1 cellular context compared by ENCODE assay signal in the genomic region with DNA sequence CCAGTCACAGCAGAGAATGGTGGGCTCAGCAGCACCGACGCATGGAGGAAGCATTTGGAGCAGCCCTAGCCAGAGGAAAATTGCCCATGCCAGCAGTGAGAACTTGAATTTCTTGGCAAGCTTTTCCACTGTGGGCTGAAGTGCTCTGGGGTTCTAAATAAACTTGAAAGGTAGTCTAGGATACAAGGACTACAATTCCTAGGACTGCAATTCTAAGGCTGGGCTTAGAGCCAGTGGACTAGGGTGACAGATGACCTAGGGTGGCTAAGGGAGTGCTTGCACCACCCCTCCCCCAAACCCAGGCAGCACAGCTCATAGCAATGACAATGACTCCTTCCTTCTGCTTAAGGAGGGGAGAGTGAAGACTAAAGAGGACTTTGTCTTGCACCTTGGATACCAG.
TF ChIP-seq lines count a peak whose summit lies in the region.

No MANE protein-coding gene starts in this region.

TF ChIP-seq in H1, 55 proteins besides CTCF, POLR2A, EP300 and RAD21 (continued from another document):
- TF ChIP-seq, protein P1, sequence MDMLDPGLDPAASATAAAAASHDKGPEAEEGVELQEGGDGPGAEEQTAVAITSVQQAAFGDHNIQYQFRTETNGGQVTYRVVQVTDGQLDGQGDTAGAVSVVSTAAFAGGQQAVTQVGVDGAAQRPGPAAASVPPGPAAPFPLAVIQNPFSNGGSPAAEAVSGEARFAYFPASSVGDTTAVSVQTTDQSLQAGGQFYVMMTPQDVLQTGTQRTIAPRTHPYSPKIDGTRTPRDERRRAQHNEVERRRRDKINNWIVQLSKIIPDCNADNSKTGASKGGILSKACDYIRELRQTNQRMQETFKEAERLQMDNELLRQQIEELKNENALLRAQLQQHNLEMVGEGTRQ (IDR thresholded peaks at IDR 0.05; ENCODE audit: low read length): no peak
- TF ChIP-seq RFX5 (IDR thresholded peaks at IDR 0.05; ENCODE audit: borderline replicate concordance, low read depth, low read length) (no peak), EGR1 (IDR thresholded peaks at IDR 0.05; ENCODE audit: borderline replicate concordance, low read depth, low read length) (no peak), TAF1 (IDR thresholded peaks at IDR 0.05; ENCODE audit: low read depth, low read length) (no peak), ZNF274 (IDR thresholded peaks at IDR 0.05; ENCODE audit: borderline replicate concordance, extremely low read depth, low read length) (no peak), MAFK (IDR thresholded peaks at IDR 0.05; ENCODE audit: low read depth, low read length) (no peak)
- TF ChIP-seq, protein P2, sequence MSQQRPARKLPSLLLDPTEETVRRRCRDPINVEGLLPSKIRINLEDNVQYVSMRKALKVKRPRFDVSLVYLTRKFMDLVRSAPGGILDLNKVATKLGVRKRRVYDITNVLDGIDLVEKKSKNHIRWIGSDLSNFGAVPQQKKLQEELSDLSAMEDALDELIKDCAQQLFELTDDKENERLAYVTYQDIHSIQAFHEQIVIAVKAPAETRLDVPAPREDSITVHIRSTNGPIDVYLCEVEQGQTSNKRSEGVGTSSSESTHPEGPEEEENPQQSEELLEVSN (IDR thresholded peaks at IDR 0.05): no peak
